ENCODE assay signal across 2 cellular contexts in the genomic region with DNA sequence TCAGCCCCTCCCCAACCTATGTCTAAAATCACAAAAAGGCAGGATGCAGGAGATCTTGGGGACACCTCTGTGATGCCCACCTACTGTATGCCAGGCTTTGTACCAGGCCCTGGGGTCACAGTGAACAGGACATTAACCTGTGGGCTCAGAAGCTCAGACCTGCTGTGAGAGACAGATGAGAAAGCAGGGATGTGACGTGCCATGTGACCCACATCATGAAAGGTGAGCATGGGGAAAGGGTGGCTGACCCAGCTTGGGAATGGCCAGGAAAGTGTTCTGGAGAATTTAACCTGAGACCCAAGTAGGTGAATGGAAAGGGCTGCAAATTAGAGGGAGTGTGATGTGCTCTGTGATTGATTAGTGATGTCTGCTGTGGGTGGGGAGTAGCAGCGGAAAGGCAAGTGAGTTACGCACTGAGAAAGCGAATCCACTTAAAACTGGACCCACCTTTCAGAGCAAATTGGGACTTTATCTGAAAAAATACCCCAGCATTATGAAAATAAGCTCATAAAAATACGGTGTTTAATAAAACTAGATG.
TF ChIP-seq lines count a peak whose summit lies in the region.

No MANE protein-coding gene starts in this region.

TF ChIP-seq in HEK293, 187 proteins besides CTCF, POLR2A, EP300 and RAD21:
- TF ChIP-seq, protein P1, sequence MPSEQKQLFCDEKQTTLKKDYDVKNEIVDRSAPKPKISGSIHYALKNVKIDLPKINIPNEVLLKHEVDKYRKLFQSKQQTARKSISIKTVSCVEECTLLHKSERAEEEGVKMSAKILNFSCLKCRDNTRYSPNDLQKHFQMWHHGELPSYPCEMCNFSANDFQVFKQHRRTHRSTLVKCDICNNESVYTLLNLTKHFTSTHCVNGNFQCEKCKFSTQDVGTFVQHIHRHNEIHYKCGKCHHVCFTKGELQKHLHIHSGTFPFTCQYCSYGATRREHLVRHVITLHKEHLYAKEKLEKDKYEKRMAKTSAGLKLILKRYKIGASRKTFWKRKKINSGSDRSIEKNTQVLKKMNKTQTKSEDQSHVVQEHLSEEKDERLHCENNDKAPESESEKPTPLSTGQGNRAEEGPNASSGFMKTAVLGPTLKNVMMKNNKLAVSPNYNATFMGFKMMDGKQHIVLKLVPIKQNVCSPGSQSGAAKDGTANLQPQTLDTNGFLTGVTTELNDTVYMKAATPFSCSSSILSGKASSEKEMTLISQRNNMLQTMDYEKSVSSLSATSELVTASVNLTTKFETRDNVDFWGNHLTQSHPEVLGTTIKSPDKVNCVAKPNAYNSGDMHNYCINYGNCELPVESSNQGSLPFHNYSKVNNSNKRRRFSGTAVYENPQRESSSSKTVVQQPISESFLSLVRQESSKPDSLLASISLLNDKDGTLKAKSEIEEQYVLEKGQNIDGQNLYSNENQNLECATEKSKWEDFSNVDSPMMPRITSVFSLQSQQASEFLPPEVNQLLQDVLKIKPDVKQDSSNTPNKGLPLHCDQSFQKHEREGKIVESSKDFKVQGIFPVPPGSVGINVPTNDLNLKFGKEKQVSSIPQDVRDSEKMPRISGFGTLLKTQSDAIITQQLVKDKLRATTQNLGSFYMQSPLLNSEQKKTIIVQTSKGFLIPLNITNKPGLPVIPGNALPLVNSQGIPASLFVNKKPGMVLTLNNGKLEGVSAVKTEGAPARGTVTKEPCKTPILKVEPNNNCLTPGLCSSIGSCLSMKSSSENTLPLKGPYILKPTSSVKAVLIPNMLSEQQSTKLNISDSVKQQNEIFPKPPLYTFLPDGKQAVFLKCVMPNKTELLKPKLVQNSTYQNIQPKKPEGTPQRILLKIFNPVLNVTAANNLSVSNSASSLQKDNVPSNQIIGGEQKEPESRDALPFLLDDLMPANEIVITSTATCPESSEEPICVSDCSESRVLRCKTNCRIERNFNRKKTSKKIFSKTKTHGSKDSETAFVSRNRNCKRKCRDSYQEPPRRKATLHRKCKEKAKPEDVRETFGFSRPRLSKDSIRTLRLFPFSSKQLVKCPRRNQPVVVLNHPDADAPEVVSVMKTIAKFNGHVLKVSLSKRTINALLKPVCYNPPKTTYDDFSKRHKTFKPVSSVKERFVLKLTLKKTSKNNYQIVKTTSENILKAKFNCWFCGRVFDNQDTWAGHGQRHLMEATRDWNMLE (tag by site-specific recombination; conservative IDR thresholded peaks at IDR 0.05; ENCODE audit: low read depth) = no peak
- TF ChIP-seq SP7 (tag by site-specific recombination; IDR thresholded peaks at IDR 0.05) = no peak
- TF ChIP-seq ZBTB17 (tag by site-specific recombination; IDR thresholded peaks at IDR 0.05) = peak; percentile 77
- no peak for TF ChIP-seq ZFP3 (tag by site-specific recombination; IDR thresholded peaks at IDR 0.05; ENCODE audit: low read depth)
- no peak for TF ChIP-seq ZNF169 (tag by site-specific recombination; IDR thresholded peaks at IDR 0.05)
- peak; percentile 16 for TF ChIP-seq SETDB1 (IDR thresholded peaks at IDR 0.05; ENCODE audit: insufficient read length, low read length)
- peak; percentile 91 for TF ChIP-seq ZNF23 (tag by site-specific recombination; IDR thresholded peaks at IDR 0.05; ENCODE audit: borderline replicate concordance)

TF ChIP-seq in GM12878, 131 proteins besides CTCF, POLR2A, EP300 and RAD21:
- TF ChIP-seq TARDBP (IDR thresholded peaks at IDR 0.05; ENCODE audit: borderline replicate concordance) = no peak
- TF ChIP-seq NFIC (IDR thresholded peaks at IDR 0.05; ENCODE audit: low read depth, low read length) = no peak
- TF ChIP-seq, protein P2, sequence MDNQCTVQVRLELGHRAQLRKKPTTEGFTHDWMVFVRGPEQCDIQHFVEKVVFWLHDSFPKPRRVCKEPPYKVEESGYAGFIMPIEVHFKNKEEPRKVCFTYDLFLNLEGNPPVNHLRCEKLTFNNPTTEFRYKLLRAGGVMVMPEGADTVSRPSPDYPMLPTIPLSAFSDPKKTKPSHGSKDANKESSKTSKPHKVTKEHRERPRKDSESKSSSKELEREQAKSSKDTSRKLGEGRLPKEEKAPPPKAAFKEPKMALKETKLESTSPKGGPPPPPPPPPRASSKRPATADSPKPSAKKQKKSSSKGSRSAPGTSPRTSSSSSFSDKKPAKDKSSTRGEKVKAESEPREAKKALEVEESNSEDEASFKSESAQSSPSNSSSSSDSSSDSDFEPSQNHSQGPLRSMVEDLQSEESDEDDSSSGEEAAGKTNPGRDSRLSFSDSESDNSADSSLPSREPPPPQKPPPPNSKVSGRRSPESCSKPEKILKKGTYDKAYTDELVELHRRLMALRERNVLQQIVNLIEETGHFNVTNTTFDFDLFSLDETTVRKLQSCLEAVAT (IDR thresholded peaks at IDR 0.05) = peak; percentile 77
- TF ChIP-seq, protein P3, sequence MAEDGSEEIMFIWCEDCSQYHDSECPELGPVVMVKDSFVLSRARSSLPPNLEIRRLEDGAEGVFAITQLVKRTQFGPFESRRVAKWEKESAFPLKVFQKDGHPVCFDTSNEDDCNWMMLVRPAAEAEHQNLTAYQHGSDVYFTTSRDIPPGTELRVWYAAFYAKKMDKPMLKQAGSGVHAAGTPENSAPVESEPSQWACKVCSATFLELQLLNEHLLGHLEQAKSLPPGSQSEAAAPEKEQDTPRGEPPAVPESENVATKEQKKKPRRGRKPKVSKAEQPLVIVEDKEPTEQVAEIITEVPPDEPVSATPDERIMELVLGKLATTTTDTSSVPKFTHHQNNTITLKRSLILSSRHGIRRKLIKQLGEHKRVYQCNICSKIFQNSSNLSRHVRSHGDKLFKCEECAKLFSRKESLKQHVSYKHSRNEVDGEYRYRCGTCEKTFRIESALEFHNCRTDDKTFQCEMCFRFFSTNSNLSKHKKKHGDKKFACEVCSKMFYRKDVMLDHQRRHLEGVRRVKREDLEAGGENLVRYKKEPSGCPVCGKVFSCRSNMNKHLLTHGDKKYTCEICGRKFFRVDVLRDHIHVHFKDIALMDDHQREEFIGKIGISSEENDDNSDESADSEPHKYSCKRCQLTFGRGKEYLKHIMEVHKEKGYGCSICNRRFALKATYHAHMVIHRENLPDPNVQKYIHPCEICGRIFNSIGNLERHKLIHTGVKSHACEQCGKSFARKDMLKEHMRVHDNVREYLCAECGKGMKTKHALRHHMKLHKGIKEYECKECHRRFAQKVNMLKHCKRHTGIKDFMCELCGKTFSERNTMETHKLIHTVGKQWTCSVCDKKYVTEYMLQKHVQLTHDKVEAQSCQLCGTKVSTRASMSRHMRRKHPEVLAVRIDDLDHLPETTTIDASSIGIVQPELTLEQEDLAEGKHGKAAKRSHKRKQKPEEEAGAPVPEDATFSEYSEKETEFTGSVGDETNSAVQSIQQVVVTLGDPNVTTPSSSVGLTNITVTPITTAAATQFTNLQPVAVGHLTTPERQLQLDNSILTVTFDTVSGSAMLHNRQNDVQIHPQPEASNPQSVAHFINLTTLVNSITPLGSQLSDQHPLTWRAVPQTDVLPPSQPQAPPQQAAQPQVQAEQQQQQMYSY (CRISPR knock-in tag; IDR thresholded peaks at IDR 0.05) = no peak
- no peak for TF ChIP-seq MEF2B (IDR thresholded peaks at IDR 0.05; ENCODE audit: partially characterized antibody, poor library complexity, severe bottlenecking)
- peak; percentile 47 for TF ChIP-seq NR2C2 (IDR thresholded peaks at IDR 0.05; ENCODE audit: borderline replicate concordance, control insufficient read depth, insufficient read length, low read depth)
- no peak for TF ChIP-seq PML (IDR thresholded peaks at IDR 0.05; ENCODE audit: low read length)
TF ChIP-seq in GM12878: peak in this region for 2.
